In the genomic region with DNA sequence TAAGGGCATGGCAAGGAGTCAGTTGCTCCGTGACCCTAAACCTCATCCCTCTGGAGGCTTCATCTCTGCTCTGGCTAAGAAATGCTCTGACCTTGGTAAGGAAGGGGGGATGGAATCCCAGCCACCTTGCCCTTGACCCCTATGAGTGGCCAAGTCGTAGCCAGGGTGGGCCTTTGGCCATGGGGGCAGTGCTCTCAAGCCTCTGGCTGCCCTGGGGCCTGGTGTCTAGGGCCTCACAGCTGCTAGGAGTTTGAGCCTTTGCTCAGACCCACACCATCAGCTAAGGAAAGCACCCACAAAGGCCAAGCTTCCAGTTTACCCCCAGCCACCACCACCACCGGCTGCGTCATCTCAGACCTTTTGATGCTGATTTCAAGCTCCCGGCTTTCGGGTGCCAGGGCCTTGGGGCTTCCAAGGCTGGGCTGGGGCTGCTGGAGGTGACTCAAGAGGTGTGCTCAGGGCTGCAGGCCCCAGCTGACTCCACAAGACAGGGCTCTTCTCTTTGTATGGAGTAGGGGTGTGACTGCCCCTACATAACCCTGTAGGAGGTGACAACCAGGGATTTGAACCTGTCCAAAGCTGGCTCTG, we compare ENCODE assay signal across 16 cellular contexts. TPM values are rescaled to one million over a fixed set of nuclear protein-coding genes. Genes with fewer than 3 reads are reported as not detected.
DNase-seq lines count a peak whose midpoint lies in the region; ATAC-seq and FAIRE-seq lines count a peak whose summit lies in the region.
"Had no signal": no experiment of that assay in that cellular context is flagged by ENCODE, and none has a peak within 500 bp of the region (broad histone marks: within the 10 kb centered on the region; RNA-seq: fewer than 3 reads in every experiment).

No MANE protein-coding gene starts in this region.

- H3K27ac Mint-ChIP-seq in activated CD4-positive, alpha-beta T cell treated with anti-CD3 and anti-CD28 coated beads, Interleukin-2, amount 10 ng/mL, durations not matched to agents 7 days and 5 days = peak overlapping the region; percentile 85
- peak overlapping the region; percentile 79 for H3K27ac Mint-ChIP-seq in activated naive CD8-positive, alpha-beta T cell treated with anti-CD3 and anti-CD28 coated beads, Interleukin-2, amount 10 ng/mL, durations not matched to agents 7 days and 5 days

- peaks cover 93% of the 10 kb centered on the region for H3K4me1 Mint-ChIP-seq in activated CD4-positive, alpha-beta T cell treated with anti-CD3 and anti-CD28 coated beads, Interleukin-2, amount 10 ng/mL, durations not matched to agents 7 days and 5 days
- peaks cover 65% of the 10 kb centered on the region for H3K4me1 Mint-ChIP-seq in activated naive CD8-positive, alpha-beta T cell treated with anti-CD3 and anti-CD28 coated beads, Interleukin-2, amount 10 ng/mL, durations not matched to agents 7 days and 5 days

- H3K36me3 Mint-ChIP-seq in activated CD4-positive, alpha-beta T cell treated with anti-CD3 and anti-CD28 coated beads, Interleukin-2, amount 10 ng/mL, durations not matched to agents 7 days and 5 days (ENCODE audit: low read depth) = peaks cover 45% of the 10 kb centered on the region
- peaks cover 20% of the 10 kb centered on the region for H3K36me3 Mint-ChIP-seq in activated naive CD8-positive, alpha-beta T cell treated with anti-CD3 and anti-CD28 coated beads, Interleukin-2, amount 10 ng/mL, durations not matched to agents 7 days and 5 days

- DNase-seq in activated CD4-positive, alpha-beta T cell treated with anti-CD3 and anti-CD28 coated beads, Interleukin-2, amount 10 ng/mL, durations not matched to agents 7 days and 5 days = no peak
- DNase-seq in activated CD4-positive, alpha-beta T cell treated with anti-CD3 and anti-CD28 coated beads, Interleukin-2, amount 50 U/mL, for 1 hour = no peak
- no peak for DNase-seq in GM19239 (ENCODE audit: insufficient read length, low spot score)
- DNase-seq in activated naive CD8-positive, alpha-beta T cell treated with anti-CD3 and anti-CD28 coated beads, Interleukin-2, amount 10 ng/mL, durations not matched to agents 7 days and 5 days = no peak
- DNase-seq in small intestine = no peak
- DNase-seq in SIG-M5 treated with dmso at 0.1 percent for 504 hours (lab: John Stamatoyannopoulos, UW; ENCODE audit: unreplicated experiment) = no peak
- DNase-seq: activated gamma-delta T cell, EL, left lung, NCI-H1105, NCI-H2171 had no signal

- WGBS in small intestine, 3 donors = 77 to 89% (median 78%) methylated on average over 6 of the region's 6 CpGs

- peak; percentile 11 for FAIRE-seq in GM19239 (lab: Jason Lieb, UNC)
- FAIRE-seq in small intestine (lab: Jason Lieb, UNC) = no peak
- FAIRE-seq: A204.1 had no signal

- peak overlapping the region; percentile 19 to 66 for H3K27ac ChIP-seq in small intestine (ENCODE audit: low read depth in 1 of 2, low read length in 1 of 2)
- H3K27ac ChIP-seq: left lung, RWPE1 had no signal

- H3K9me3 ChIP-seq in small intestine (ENCODE audit: control insufficient read depth, low read depth) = no peaks in the 10 kb centered on the region
- H3K9me3 ChIP-seq: left lung had no signal

- no peaks in the 10 kb centered on the region for H3K36me3 ChIP-seq in small intestine (ENCODE audit: control insufficient read depth in 2 of 2, insufficient read depth in 2 of 2, low read length in 2 of 2)
- H3K36me3 ChIP-seq: left lung had no signal

- H3K27me3 ChIP-seq in small intestine (ENCODE audit: control insufficient read depth in 2 of 2, insufficient read depth in 2 of 2, low read length in 2 of 2) = no peaks in the 10 kb centered on the region
- H3K27me3 ChIP-seq: left lung had no signal

- ATAC-seq in activated naive CD8-positive, alpha-beta T cell treated with anti-CD3 and anti-CD28 coated beads, Interleukin-2, amount 10 ng/mL, durations not matched to agents 7 days and 5 days (ENCODE audit: low read depth) = no peak
- no peak for ATAC-seq in GM21717 (IDR thresholded peaks at IDR 0.05; ENCODE audit: unreplicated experiment)
- no peak for ATAC-seq in HG02973 (IDR thresholded peaks at IDR 0.05; ENCODE audit: unreplicated experiment)
- ATAC-seq: left lung had no signal

- peaks cover 12% of the 10 kb centered on the region for H3K9me3 Mint-ChIP-seq in activated CD4-positive, alpha-beta T cell treated with anti-CD3 and anti-CD28 coated beads, Interleukin-2, amount 10 ng/mL, durations not matched to agents 7 days and 5 days
- peaks cover 5% of the 10 kb centered on the region for H3K9me3 Mint-ChIP-seq in activated naive CD8-positive, alpha-beta T cell treated with anti-CD3 and anti-CD28 coated beads, Interleukin-2, amount 10 ng/mL, durations not matched to agents 7 days and 5 days

- CTCF ChIA-PET in activated CD4-positive, alpha-beta T cell treated with anti-CD3 and anti-CD28 coated beads, Interleukin-2, amount 10 ng/mL, durations not matched to agents 7 days and 5 days (lab: Charles Lee) = interaction anchor here (1.2 to 14.3 kb wide), 6 partner anchors 10 to 33 kb away, joined by 3 to 173 read pairs (median 20); no protein-coding TSS in a partner anchor

- peak overlapping the region; percentile 8 for H3K4me3 Mint-ChIP-seq in activated CD4-positive, alpha-beta T cell treated with anti-CD3 and anti-CD28 coated beads, Interleukin-2, amount 10 ng/mL, durations not matched to agents 7 days and 5 days
- H3K4me3 Mint-ChIP-seq in activated naive CD8-positive, alpha-beta T cell treated with anti-CD3 and anti-CD28 coated beads, Interleukin-2, amount 10 ng/mL, durations not matched to agents 7 days and 5 days = no peak overlapping the region

- H3K4me1 ChIP-seq in small intestine (ENCODE audit: control insufficient read depth in 2 of 2, insufficient read depth in 1 of 2, low read depth in 1 of 2, low read length in 1 of 2) = peaks cover 0 to 7% of the 10 kb centered on the region in 2 donors

- H3K4me3 ChIP-seq in small intestine (ENCODE audit: low read depth in 1 of 2, low read length in 2 of 2) = no peak overlapping the region
- H3K4me3 ChIP-seq: left lung had no signal

- no peaks in the 10 kb centered on the region for H3K27me3 Mint-ChIP-seq in activated CD4-positive, alpha-beta T cell treated with anti-CD3 and anti-CD28 coated beads, Interleukin-2, amount 10 ng/mL, durations not matched to agents 7 days and 5 days
- no peaks in the 10 kb centered on the region for H3K27me3 Mint-ChIP-seq in activated naive CD8-positive, alpha-beta T cell treated with anti-CD3 and anti-CD28 coated beads, Interleukin-2, amount 10 ng/mL, durations not matched to agents 7 days and 5 days

- POLR2A ChIA-PET in activated CD4-positive, alpha-beta T cell treated with anti-CD3 and anti-CD28 coated beads, Interleukin-2, amount 10 ng/mL, durations not matched to agents 7 days and 5 days (lab: Charles Lee) = no interaction called here
- POLR2A ChIA-PET in activated naive CD8-positive, alpha-beta T cell treated with anti-CD3 and anti-CD28 coated beads, Interleukin-2, amount 10 ng/mL, durations not matched to agents 7 days and 5 days (lab: Charles Lee) = interaction anchor here (4.8 to 12.4 kb wide), 2 partner anchors 13 to 33 kb away, joined by 54 to 190 read pairs; no protein-coding TSS in a partner anchor

RNA-seq across cellular contexts. Expression of a gene that starts 3.7 kb away (rescaled TPM):
- 10 to 100 TPM; 20.7 to 21.1 TPM for total RNA-seq in activated CD4-positive, alpha-beta T cell treated with anti-CD3 and anti-CD28 coated beads, Interleukin-2, amount 10 ng/mL, durations not matched to agents 7 days and 5 days
- total RNA-seq in activated naive CD8-positive, alpha-beta T cell treated with anti-CD3 and anti-CD28 coated beads, Interleukin-2, amount 10 ng/mL, durations not matched to agents 7 days and 5 days = 10 to 100 TPM; 21.3 to 24.0 TPM
- polyA plus RNA-seq in small intestine = 1 to 10 TPM; 1.3 to 5.6 (median 4.6) TPM

RNA-seq across cellular contexts. Expression of a gene that starts 24.4 kb away (rescaled TPM):
- total RNA-seq in activated CD4-positive, alpha-beta T cell treated with anti-CD3 and anti-CD28 coated beads, Interleukin-2, amount 10 ng/mL, durations not matched to agents 7 days and 5 days = not detected
- total RNA-seq in activated naive CD8-positive, alpha-beta T cell treated with anti-CD3 and anti-CD28 coated beads, Interleukin-2, amount 10 ng/mL, durations not matched to agents 7 days and 5 days = under 1 TPM in 1 of 2 experiments, not detected in 1; 0.25 TPM
- polyA plus RNA-seq in small intestine = not detected
- total RNA-seq: left lung had no signal
- polyA plus RNA-seq: thymus had no signal

RNA-seq across cellular contexts. Expression of a gene that starts 45.6 kb away (rescaled TPM):
- not detected for total RNA-seq in activated CD4-positive, alpha-beta T cell treated with anti-CD3 and anti-CD28 coated beads, Interleukin-2, amount 10 ng/mL, durations not matched to agents 7 days and 5 days
- not detected for total RNA-seq in activated naive CD8-positive, alpha-beta T cell treated with anti-CD3 and anti-CD28 coated beads, Interleukin-2, amount 10 ng/mL, durations not matched to agents 7 days and 5 days
- polyA plus RNA-seq in small intestine = not detected

RNA-seq across cellular contexts. Expression of a gene that starts 53.4 kb away (rescaled TPM):
- total RNA-seq in activated CD4-positive, alpha-beta T cell treated with anti-CD3 and anti-CD28 coated beads, Interleukin-2, amount 10 ng/mL, durations not matched to agents 7 days and 5 days = 1 to 10 TPM; 2.3 to 2.4 TPM
- under 1 TPM; 0.47 to 0.60 TPM for total RNA-seq in activated naive CD8-positive, alpha-beta T cell treated with anti-CD3 and anti-CD28 coated beads, Interleukin-2, amount 10 ng/mL, durations not matched to agents 7 days and 5 days
- polyA plus RNA-seq in small intestine = 1 to 10 TPM in 1 of 3 donors, under 1 TPM in 2; 0.22 to 1.4 (median 0.54) TPM
